In the genomic region with DNA sequence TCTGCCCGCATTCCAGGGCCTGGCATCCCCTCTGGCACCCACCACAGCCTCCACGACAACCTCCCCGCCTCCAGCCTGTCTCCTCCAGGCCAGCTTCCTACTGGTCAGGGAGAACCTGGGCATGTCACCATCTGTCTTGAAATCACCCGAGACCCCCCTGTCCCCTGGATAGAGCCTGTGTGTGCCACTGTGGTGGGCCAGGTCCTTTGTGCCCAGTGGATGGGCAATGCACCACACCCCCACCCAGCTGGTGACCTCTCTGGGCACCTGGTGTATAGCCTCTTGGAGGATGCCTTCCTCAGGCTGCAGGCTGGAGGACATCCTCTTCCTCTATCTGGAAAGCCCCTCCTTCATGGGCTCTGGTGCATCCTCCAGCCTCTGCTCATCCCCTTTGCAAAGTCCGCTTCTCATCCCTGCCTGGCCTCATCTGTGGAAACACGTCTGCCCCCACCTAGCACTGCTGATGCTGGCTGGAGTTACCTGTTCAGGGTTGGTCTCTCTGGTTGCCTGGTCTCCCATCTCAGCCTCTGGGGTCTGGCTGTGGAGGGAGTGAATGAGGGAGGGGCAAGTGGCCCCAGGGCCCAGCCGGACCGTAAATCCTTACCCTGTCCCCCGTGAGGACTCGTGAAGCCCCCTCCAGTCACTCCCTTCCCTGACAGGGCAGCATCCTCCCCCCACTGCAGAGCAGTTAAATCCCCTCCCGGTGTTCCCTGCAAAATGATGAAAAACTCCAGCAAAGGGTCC, we compare ENCODE assay signal across 1 cellular context.
TF ChIP-seq lines count a peak whose summit lies in the region.

No MANE protein-coding gene starts in this region.

TF ChIP-seq in HepG2, 621 proteins besides CTCF, POLR2A, EP300 and RAD21 (continued from another document):
- TF ChIP-seq CEBPG (CRISPR knock-in tag; IDR thresholded peaks at IDR 0.05) (no peak), KLF13 (CRISPR knock-in tag; IDR thresholded peaks at IDR 0.05) (no peak), SP2 (CRISPR knock-in tag; IDR thresholded peaks at IDR 0.05) (no peak), ZNF34 (CRISPR knock-in tag; IDR thresholded peaks at IDR 0.05; ENCODE audit: borderline replicate concordance) (no peak)
- TF ChIP-seq, protein P1, sequence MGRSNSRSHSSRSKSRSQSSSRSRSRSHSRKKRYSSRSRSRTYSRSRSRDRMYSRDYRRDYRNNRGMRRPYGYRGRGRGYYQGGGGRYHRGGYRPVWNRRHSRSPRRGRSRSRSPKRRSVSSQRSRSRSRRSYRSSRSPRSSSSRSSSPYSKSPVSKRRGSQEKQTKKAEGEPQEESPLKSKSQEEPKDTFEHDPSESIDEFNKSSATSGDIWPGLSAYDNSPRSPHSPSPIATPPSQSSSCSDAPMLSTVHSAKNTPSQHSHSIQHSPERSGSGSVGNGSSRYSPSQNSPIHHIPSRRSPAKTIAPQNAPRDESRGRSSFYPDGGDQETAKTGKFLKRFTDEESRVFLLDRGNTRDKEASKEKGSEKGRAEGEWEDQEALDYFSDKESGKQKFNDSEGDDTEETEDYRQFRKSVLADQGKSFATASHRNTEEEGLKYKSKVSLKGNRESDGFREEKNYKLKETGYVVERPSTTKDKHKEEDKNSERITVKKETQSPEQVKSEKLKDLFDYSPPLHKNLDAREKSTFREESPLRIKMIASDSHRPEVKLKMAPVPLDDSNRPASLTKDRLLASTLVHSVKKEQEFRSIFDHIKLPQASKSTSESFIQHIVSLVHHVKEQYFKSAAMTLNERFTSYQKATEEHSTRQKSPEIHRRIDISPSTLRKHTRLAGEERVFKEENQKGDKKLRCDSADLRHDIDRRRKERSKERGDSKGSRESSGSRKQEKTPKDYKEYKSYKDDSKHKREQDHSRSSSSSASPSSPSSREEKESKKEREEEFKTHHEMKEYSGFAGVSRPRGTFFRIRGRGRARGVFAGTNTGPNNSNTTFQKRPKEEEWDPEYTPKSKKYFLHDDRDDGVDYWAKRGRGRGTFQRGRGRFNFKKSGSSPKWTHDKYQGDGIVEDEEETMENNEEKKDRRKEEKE (IDR thresholded peaks at IDR 0.05): no peak
